ENCODE assay signal across 8 cellular contexts in genomic region chr14:65850429-65851145, GRCh38.
A peak's percentile ranks its signal among the peaks of the same experiment; 100 is the strongest.
DNase-seq lines count a peak whose midpoint lies in the region; ATAC-seq and TF ChIP-seq lines count a peak whose summit lies in the region.

No MANE protein-coding gene starts in this region.

- H3K36me3 ChIP-seq in heart right ventricle: no peaks in the 10 kb centered on the region
- no peaks in the 10 kb centered on the region for H3K36me3 ChIP-seq in naive thymus-derived CD4-positive, alpha-beta T cell (ENCODE audit: control insufficient read depth in 2 of 3, insufficient read depth in 3 of 3, low read length in 3 of 3)

- peak overlapping the region in 1 of 10 donors; percentile 42 for H3K27ac ChIP-seq in heart right ventricle
- H3K27ac ChIP-seq in naive thymus-derived CD4-positive, alpha-beta T cell (ENCODE audit: low read depth, low read length): peak overlapping the region; percentile 16

- peaks cover 0 to 27% (median 0%) of the 10 kb centered on the region in 9 donors for H3K4me1 ChIP-seq in heart right ventricle
- H3K4me1 ChIP-seq in naive thymus-derived CD4-positive, alpha-beta T cell (ENCODE audit: control insufficient read depth in 2 of 2, insufficient read depth in 2 of 2, low read length in 2 of 2): peaks cover 56 to 60% of the 10 kb centered on the region in 2 donors

- no peaks in the 10 kb centered on the region for H3K27me3 ChIP-seq in heart right ventricle
- H3K27me3 ChIP-seq in naive thymus-derived CD4-positive, alpha-beta T cell (ENCODE audit: control insufficient read depth in 2 of 2, insufficient read depth in 2 of 2, low read length in 2 of 2): no peaks in the 10 kb centered on the region

- no peaks in the 10 kb centered on the region for H3K9me3 ChIP-seq in heart right ventricle
- no peaks in the 10 kb centered on the region for H3K9me3 ChIP-seq in naive thymus-derived CD4-positive, alpha-beta T cell (ENCODE audit: control insufficient read depth in 2 of 3, low read length in 3 of 3)

- H3K36me3 Mint-ChIP-seq in naive thymus-derived CD4-positive, alpha-beta T cell: peaks cover 0 to 52% (median 0%) of the 10 kb centered on the region in 5 donors

- ATAC-seq in Right ventricle myocardium inferior: peak; percentile 16
- no peak for ATAC-seq in heart right ventricle
- ATAC-seq in naive thymus-derived CD4-positive, alpha-beta T cell: peak; percentile 58
- no peak for ATAC-seq in GM21786 (IDR thresholded peaks at IDR 0.05; ENCODE audit: unreplicated experiment)

- H3K27me3 Mint-ChIP-seq in naive thymus-derived CD4-positive, alpha-beta T cell: no peaks in the 10 kb centered on the region

- intact Hi-C loops in Right ventricle myocardium inferior (cut with DNase I) (no loop called here), heart right ventricle (cut with DNase I) (no loop called here)
- intact Hi-C loops in naive thymus-derived CD4-positive, alpha-beta T cell (cut with micrococcal nuclease): loop anchor here in 1 of 2 donors (1.0 to 5.0 kb wide), 2 partner anchors 643 to 748 kb away; partner anchors contain the start of gene MAX

- DNase-seq in Right ventricle myocardium inferior (ENCODE audit: missing footprints): no peak
- DNase-seq in heart right ventricle: no peak
- peak; percentile 81 for DNase-seq in activated CD8-positive, alpha-beta memory T cell treated with anti-CD3 and anti-CD28 coated beads for 24 hours
- DNase-seq in naive thymus-derived CD4-positive, alpha-beta T cell: peak in 8 of 9 donors; percentile 49 to 69 (median 62)
- no peak for DNase-seq in NCI-H187 (lab: John Stamatoyannopoulos, UW)
- no peak for DNase-seq in anterior cingulate cortex (lab: John Stamatoyannopoulos, UW)
- no peak for DNase-seq in OCI-M2 (lab: John Stamatoyannopoulos, UW; ENCODE audit: unreplicated experiment)

- CTCF ChIA-PET in naive thymus-derived CD4-positive, alpha-beta T cell (lab: Charles Lee): interaction anchor here (0.6 to 2.0 kb wide), 3 partner anchors 26 to 1320 kb away, joined by 3 to 12 read pairs (median 3); no protein-coding TSS in a partner anchor

- peaks cover 0 to 31% (median 3%) of the 10 kb centered on the region in 11 donors for H3K9me3 Mint-ChIP-seq in naive thymus-derived CD4-positive, alpha-beta T cell

- 73 to 79% methylated on average over 10 of the region's 10 CpGs for WGBS in heart right ventricle, 2 donors

- H3K4me1 Mint-ChIP-seq in naive thymus-derived CD4-positive, alpha-beta T cell: peaks cover 33 to 72% (median 66%) of the 10 kb centered on the region in 7 donors

- H3K27ac Mint-ChIP-seq in naive thymus-derived CD4-positive, alpha-beta T cell: peak overlapping the region; percentile 78 to 97 (median 95)

- peak overlapping the region; percentile 48 to 79 (median 66) for H3K4me3 Mint-ChIP-seq in naive thymus-derived CD4-positive, alpha-beta T cell

- no peak for TF ChIP-seq CTCF in heart right ventricle (IDR thresholded peaks at IDR 0.05)

- no peak overlapping the region for H3K4me3 ChIP-seq in heart right ventricle
- H3K4me3 ChIP-seq in naive thymus-derived CD4-positive, alpha-beta T cell (ENCODE audit: low read length): peak overlapping the region; percentile 19

- POLR2A ChIA-PET in naive thymus-derived CD4-positive, alpha-beta T cell (lab: Charles Lee): interaction anchor here (0.8 to 2.7 kb wide), 6 partner anchors 11 to 108 kb away, joined by 3 to 17 read pairs (median 12); no protein-coding TSS in a partner anchor

Comparison
In these comparisons a context has a peak if more than half of its experiments do, and no peak if none do; other contexts are left out.
1. ATAC-seq: peak in Right ventricle myocardium inferior (single experiment) and naive thymus-derived CD4-positive, alpha-beta T cell (single experiment); none in heart right ventricle (0 of 8) and GM21786 (single experiment).
2. DNase-seq: peak in activated CD8-positive, alpha-beta memory T cell treated with anti-CD3 and anti-CD28 coated beads for 24 hours (single experiment) and naive thymus-derived CD4-positive, alpha-beta T cell (8 of 9); none in Right ventricle myocardium inferior (single experiment), heart right ventricle (0 of 2), NCI-H187 (0 of 2), anterior cingulate cortex (0 of 58) and OCI-M2 (single experiment).